ENCODE assay signal across 13 cellular contexts in the genomic region with DNA sequence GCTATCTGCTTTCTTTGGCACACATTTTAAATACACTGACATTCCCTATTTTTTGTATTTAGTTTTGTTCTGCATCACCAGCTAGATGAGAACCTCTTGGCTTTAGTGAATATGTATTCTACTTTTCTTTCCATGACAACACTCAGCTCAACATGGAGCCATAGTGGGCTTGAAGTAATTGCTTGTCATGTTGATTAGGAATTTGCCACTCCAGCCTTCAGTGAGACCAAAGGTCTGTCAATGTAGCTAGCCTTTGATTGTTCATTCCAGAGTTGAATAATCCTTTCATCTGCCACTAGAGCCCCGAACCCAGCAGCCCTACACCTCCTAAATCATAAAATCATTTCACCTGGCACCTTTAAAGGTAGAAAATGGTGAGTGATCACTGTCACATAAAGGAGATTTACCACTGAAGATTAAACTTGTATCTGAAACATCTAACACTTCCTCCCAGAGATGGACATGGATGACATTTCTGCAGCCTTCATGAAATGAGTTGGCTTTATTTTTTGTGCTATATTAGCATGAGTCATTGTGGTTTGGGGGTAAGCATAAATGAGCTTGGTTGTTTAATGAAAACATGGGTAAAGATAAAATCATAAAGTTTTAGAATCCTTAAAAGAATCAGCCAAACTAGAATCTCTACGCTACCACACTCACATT. TPM values are rescaled to one million over a fixed set of nuclear protein-coding genes. Genes with fewer than 3 reads are reported as not detected.
DNase-seq lines count a peak whose midpoint lies in the region; ATAC-seq and TF ChIP-seq lines count a peak whose summit lies in the region.
"Had no signal": no experiment of that assay in that cellular context is flagged by ENCODE, and none has a peak within 500 bp of the region (broad histone marks: within the 10 kb centered on the region; RNA-seq: fewer than 3 reads in every experiment).

No MANE protein-coding gene starts in this region.

- no peaks in the 10 kb centered on the region for H3K27me3 ChIP-seq in right lobe of liver
- H3K27me3 ChIP-seq: left lung had no signal

- TF ChIP-seq POLR2A in right lobe of liver (IDR thresholded peaks at IDR 0.05): no peak

- no peak for TF ChIP-seq CTCF in right lobe of liver (IDR thresholded peaks at IDR 0.05)
- no peak for TF ChIP-seq CTCF in progenitor cell of endocrine pancreas (IDR thresholded peaks at IDR 0.05; ENCODE audit: unreplicated experiment)

- peaks cover 39% of the 10 kb centered on the region for H3K4me1 Mint-ChIP-seq in activated naive CD4-positive, alpha-beta T cell treated with anti-CD3 and anti-CD28 coated beads for 36 hours (ENCODE audit: low read depth)
- H3K4me1 Mint-ChIP-seq in T-helper 17 cell (peaks cover 36% of the 10 kb centered on the region), progenitor cell of endocrine pancreas (ENCODE audit: low read depth) (no peaks in the 10 kb centered on the region)
- H3K4me1 Mint-ChIP-seq in stimulated activated naive CD8-positive, alpha-beta T cell treated with anti-CD3 and anti-CD28 coated beads, Interleukin-15, amount 100 ng/mL, for 72 hours: peaks cover 50% of the 10 kb centered on the region

- H3K36me3 Mint-ChIP-seq in activated naive CD4-positive, alpha-beta T cell treated with anti-CD3 and anti-CD28 coated beads for 36 hours (ENCODE audit: low read depth): peaks cover 63% of the 10 kb centered on the region
- peaks cover 21% of the 10 kb centered on the region for H3K36me3 Mint-ChIP-seq in T-helper 17 cell (ENCODE audit: low read depth)
- peaks cover 41% of the 10 kb centered on the region for H3K36me3 Mint-ChIP-seq in progenitor cell of endocrine pancreas (ENCODE audit: insufficient read depth)

- H3K9me3 Mint-ChIP-seq in activated naive CD4-positive, alpha-beta T cell treated with anti-CD3 and anti-CD28 coated beads for 36 hours: no peaks in the 10 kb centered on the region
- no peaks in the 10 kb centered on the region for H3K9me3 Mint-ChIP-seq in stimulated activated naive CD8-positive, alpha-beta T cell treated with anti-CD3 and anti-CD28 coated beads, Interleukin-15, amount 100 ng/mL, for 72 hours
- no peaks in the 10 kb centered on the region for H3K9me3 Mint-ChIP-seq in progenitor cell of endocrine pancreas (ENCODE audit: low read depth)

- WGBS in right lobe of liver (ENCODE audit: insufficient coverage, low coverage, low lambda C conversion rate, missing lambda C conversion rate): 79% methylated on average over 2 of the region's 2 CpGs

- no peak overlapping the region for H3K4me3 Mint-ChIP-seq in activated naive CD4-positive, alpha-beta T cell treated with anti-CD3 and anti-CD28 coated beads for 36 hours
- H3K4me3 Mint-ChIP-seq in T-helper 17 cell (peak overlapping the region; percentile 28), progenitor cell of endocrine pancreas (ENCODE audit: low read depth) (no peak overlapping the region)
- peak overlapping the region; percentile 4 to 39 for H3K4me3 Mint-ChIP-seq in stimulated activated naive CD8-positive, alpha-beta T cell treated with anti-CD3 and anti-CD28 coated beads, Interleukin-15, amount 100 ng/mL, for 72 hours
- H3K4me3 Mint-ChIP-seq: CD14-positive monocyte had no signal

- H3K27me3 Mint-ChIP-seq in activated naive CD4-positive, alpha-beta T cell treated with anti-CD3 and anti-CD28 coated beads for 36 hours (ENCODE audit: low read depth): no peaks in the 10 kb centered on the region
- H3K27me3 Mint-ChIP-seq in T-helper 17 cell: no peaks in the 10 kb centered on the region
- no peaks in the 10 kb centered on the region for H3K27me3 Mint-ChIP-seq in stimulated activated naive CD8-positive, alpha-beta T cell treated with anti-CD3 and anti-CD28 coated beads, Interleukin-15, amount 100 ng/mL, for 72 hours
- no peaks in the 10 kb centered on the region for H3K27me3 Mint-ChIP-seq in progenitor cell of endocrine pancreas

- peak overlapping the region; percentile 64 for H3K27ac Mint-ChIP-seq in activated naive CD4-positive, alpha-beta T cell treated with anti-CD3 and anti-CD28 coated beads for 36 hours
- H3K27ac Mint-ChIP-seq in T-helper 17 cell (peak overlapping the region; percentile 87), progenitor cell of endocrine pancreas (no peak overlapping the region)
- H3K27ac Mint-ChIP-seq in stimulated activated naive CD8-positive, alpha-beta T cell treated with anti-CD3 and anti-CD28 coated beads, Interleukin-15, amount 100 ng/mL, for 72 hours: peak overlapping the region; percentile 37 to 77

- intact Hi-C loops in activated naive CD4-positive, alpha-beta T cell treated with anti-CD3 and anti-CD28 coated beads for 36 hours (cut with micrococcal nuclease): loop anchor here (5.0 kb wide), 1 partner anchor 92 kb away; no protein-coding TSS in a partner anchor
- intact Hi-C loops in right lobe of liver (cut with DNase I): no loop called here

- CTCF ChIA-PET in activated naive CD4-positive, alpha-beta T cell treated with anti-CD3 and anti-CD28 coated beads for 36 hours (lab: Charles Lee): interaction anchor here (1.2 to 1.4 kb wide), 4 partner anchors 9 to 119 kb away, joined by 3 to 4 read pairs (median 4); no protein-coding TSS in a partner anchor

- H3K4me1 ChIP-seq in right lobe of liver: no peaks in the 10 kb centered on the region

- no peak for DNase-seq in activated naive CD4-positive, alpha-beta T cell treated with anti-CD3 and anti-CD28 coated beads for 36 hours
- no peak for DNase-seq in activated naive CD4-positive, alpha-beta T cell treated with anti-CD3 and anti-CD28 coated beads, Interleukin-2, amount 50 U/mL, for 16 hours
- no peak for DNase-seq in T-helper 17 cell
- peak; percentile 25 for DNase-seq in fibroblast of gingiva (ENCODE audit: low read depth)
- no peak for DNase-seq in stimulated activated naive CD8-positive, alpha-beta T cell treated with anti-CD3 and anti-CD28 coated beads, Interleukin-15, amount 100 ng/mL, for 72 hours
- DNase-seq in NCI-H345 (lab: John Stamatoyannopoulos, UW): no peak
- no peak for DNase-seq in right lobe of liver
- no peak for DNase-seq in progenitor cell of endocrine pancreas (ENCODE audit: low spot score, unreplicated experiment)
- DNase-seq: left lung, NCI-H1930, posterior cingulate gyrus, SHP77 treated with DMSO at 0.1 percent for 48 hours had no signal

- H3K36me3 ChIP-seq in right lobe of liver: peaks cover 9 to 80% (median 26%) of the 10 kb centered on the region in 4 donors

- peak; percentile 39 for ATAC-seq in T-helper 17 cell
- ATAC-seq in stimulated activated naive CD8-positive, alpha-beta T cell treated with anti-CD3 and anti-CD28 coated beads, Interleukin-15, amount 100 ng/mL, for 72 hours: peak; percentile 85
- no peak for ATAC-seq in right lobe of liver
- ATAC-seq: left lung had no signal

- no peak overlapping the region for H3K27ac ChIP-seq in right lobe of liver
- H3K27ac ChIP-seq: left lung had no signal

- no peaks in the 10 kb centered on the region for H3K9me3 ChIP-seq in T-helper 17 cell (ENCODE audit: control insufficient read depth, low read length, poor library complexity, severe bottlenecking)
- H3K9me3 ChIP-seq in right lobe of liver: no peaks in the 10 kb centered on the region
- H3K9me3 ChIP-seq: left lung had no signal

- no peak overlapping the region for H3K4me3 ChIP-seq in right lobe of liver
- H3K4me3 ChIP-seq: left lung had no signal

RNA-seq across cellular contexts. Expression of a gene that starts 29.2 kb away (rescaled TPM):
- 10 to 100 TPM; 13.2 to 16.2 TPM for total RNA-seq in activated naive CD4-positive, alpha-beta T cell treated with anti-CD3 and anti-CD28 coated beads for 36 hours
- total RNA-seq in T-helper 17 cell (10 to 100 TPM; 34.4 to 43.6 TPM), right lobe of liver (10 to 100 TPM in 2 of 6 experiments, 1 to 10 TPM in 4; 8.1 to 19.4 (median 9.5) TPM), progenitor cell of endocrine pancreas (23.7 and 31.9 TPM in 2 replicates)

RNA-seq across cellular contexts. Expression of a gene that starts 52.8 kb away (rescaled TPM):
- 100 to 1,000 TPM in 1 of 2 experiments, 10 to 100 TPM in 1; 87.9 to 102 TPM for total RNA-seq in activated naive CD4-positive, alpha-beta T cell treated with anti-CD3 and anti-CD28 coated beads for 36 hours
- total RNA-seq in T-helper 17 cell (100 to 1,000 TPM; 150 to 177 TPM), right lobe of liver (10 to 100 TPM; 32.1 to 61.9 (median 50.4) TPM), progenitor cell of endocrine pancreas (120 and 133 TPM in 2 replicates)

Comparison
In these comparisons a context has a peak if more than half of its experiments do, and no peak if none do; other contexts are left out.
1. H3K4me3 Mint-ChIP-seq: peak in T-helper 17 cell (single experiment) and stimulated activated naive CD8-positive, alpha-beta T cell treated with anti-CD3 and anti-CD28 coated beads, Interleukin-15, amount 100 ng/mL, for 72 hours (2 of 2); none in activated naive CD4-positive, alpha-beta T cell treated with anti-CD3 and anti-CD28 coated beads for 36 hours (single experiment) and progenitor cell of endocrine pancreas (single experiment).
2. ATAC-seq: peak in T-helper 17 cell (single experiment) and stimulated activated naive CD8-positive, alpha-beta T cell treated with anti-CD3 and anti-CD28 coated beads, Interleukin-15, amount 100 ng/mL, for 72 hours (single experiment); none in right lobe of liver (0 of 4).